In genomic region chr11:73664894-73665293, GRCh38 we compare ENCODE assay signal across 21 cellular contexts. TPM values are rescaled to one million over a fixed set of nuclear protein-coding genes. Genes with fewer than 3 reads are reported as not detected.
A peak's percentile ranks its signal among the peaks of the same experiment; 100 is the strongest.
DNase-seq lines count a peak whose midpoint lies in the region; ATAC-seq and TF ChIP-seq lines count a peak whose summit lies in the region.
"Had no signal": no experiment of that assay in that cellular context is flagged by ENCODE, and none has a peak within 500 bp of the region (broad histone marks: within the 10 kb centered on the region; RNA-seq: fewer than 3 reads in every experiment).

No MANE protein-coding gene starts in this region.

- intact Hi-C loops in right lobe of liver (cut with DNase I) = no loop called here

- ATAC-seq in CD4-positive, CD25-positive, alpha-beta regulatory T cell (ENCODE audit: low read depth in 2 of 2) = no peak
- no peak for ATAC-seq in GM21717 (IDR thresholded peaks at IDR 0.05; ENCODE audit: unreplicated experiment)
- ATAC-seq in right lobe of liver = no peak
- ATAC-seq: GM12878, HepG2 had no signal

- H3K36me3 Mint-ChIP-seq in CD4-positive, CD25-positive, alpha-beta regulatory T cell = peaks cover 12% of the 10 kb centered on the region

- no peaks in the 10 kb centered on the region for H3K9me3 ChIP-seq in CD4-positive, CD25-positive, alpha-beta regulatory T cell (ENCODE audit: control insufficient read depth in 2 of 2, low read length in 2 of 2)
- H3K9me3 ChIP-seq in trophoblast cell (ENCODE audit: insufficient read depth, low read depth, low read length) (peaks cover 1% of the 10 kb centered on the region), right lobe of liver (no peaks in the 10 kb centered on the region)
- H3K9me3 ChIP-seq: Peyer's patch, SJSA1 had no signal

- H3K4me3 ChIP-seq in CD4-positive, CD25-positive, alpha-beta regulatory T cell (ENCODE audit: low read depth, low read length) = no peak overlapping the region
- H3K4me3 ChIP-seq in trophoblast cell (ENCODE audit: low read depth, low read length) (peak overlapping the region; percentile 48), right lobe of liver (no peak overlapping the region)
- H3K4me3 ChIP-seq: GM12878, Peyer's patch, SJSA1 had no signal

- H4K91ac ChIP-seq in trophoblast cell (ENCODE audit: low read depth, low read length) = no peak overlapping the region

- H2AFZ ChIP-seq in trophoblast cell (ENCODE audit: insufficient read depth, low read length, poor library complexity) = no peak overlapping the region

- H3K79me1 ChIP-seq in trophoblast cell (ENCODE audit: low read length) = no peaks in the 10 kb centered on the region

- no peak overlapping the region for H2BK5ac ChIP-seq in trophoblast cell (ENCODE audit: low read depth, low read length, poor library complexity)

- H2AK5ac ChIP-seq in trophoblast cell (ENCODE audit: low read length) = no peak overlapping the region

- no peaks in the 10 kb centered on the region for H3K27me3 Mint-ChIP-seq in CD4-positive, CD25-positive, alpha-beta regulatory T cell

- no peak overlapping the region for H3K4me2 ChIP-seq in trophoblast cell (ENCODE audit: low read length)

- no peak for TF ChIP-seq CTCF in right lobe of liver (IDR thresholded peaks at IDR 0.05)

- H2BK120ac ChIP-seq in trophoblast cell (ENCODE audit: insufficient read depth, low read length, poor library complexity) = no peak overlapping the region

- H3K36me3 ChIP-seq in CD4-positive, CD25-positive, alpha-beta regulatory T cell (ENCODE audit: control insufficient read depth, insufficient read depth, low read length) = no peaks in the 10 kb centered on the region
- H3K36me3 ChIP-seq in trophoblast cell (ENCODE audit: control insufficient read depth in 1 of 2, insufficient read depth in 2 of 2, low read length in 2 of 2) = no peaks in the 10 kb centered on the region
- no peaks in the 10 kb centered on the region for H3K36me3 ChIP-seq in right lobe of liver
- H3K36me3 ChIP-seq: Peyer's patch, SJSA1 had no signal

- peak overlapping the region in 2 of 3 donors; percentile 0 to 83 for H3K27ac Mint-ChIP-seq in CD4-positive, CD25-positive, alpha-beta regulatory T cell

- peaks cover 0 to 33% (median 10%) of the 10 kb centered on the region in 4 donors for H3K4me1 Mint-ChIP-seq in CD4-positive, CD25-positive, alpha-beta regulatory T cell

- H3K9me3 Mint-ChIP-seq in CD4-positive, CD25-positive, alpha-beta regulatory T cell = peaks cover 0 to 2% (median 0%) of the 10 kb centered on the region in 7 donors

- no peak for TF ChIP-seq POLR2A in right lobe of liver (IDR thresholded peaks at IDR 0.05)

- H3K23ac ChIP-seq in trophoblast cell (ENCODE audit: low read length) = no peak overlapping the region

- no peak overlapping the region for H3K18ac ChIP-seq in trophoblast cell (ENCODE audit: low read length)

- H3K27me3 ChIP-seq in CD4-positive, CD25-positive, alpha-beta regulatory T cell (ENCODE audit: control insufficient read depth, insufficient read depth, low read length) = no peaks in the 10 kb centered on the region
- no peaks in the 10 kb centered on the region for H3K27me3 ChIP-seq in trophoblast cell (ENCODE audit: insufficient read depth, low read length)
- H3K27me3 ChIP-seq in right lobe of liver = no peaks in the 10 kb centered on the region
- H3K27me3 ChIP-seq: Peyer's patch, SJSA1 had no signal

- H4K8ac ChIP-seq in trophoblast cell (ENCODE audit: low read depth, low read length) = no peak overlapping the region

- H3K14ac ChIP-seq in trophoblast cell (ENCODE audit: low read length) = no peak overlapping the region

- H3K27ac ChIP-seq in CD4-positive, CD25-positive, alpha-beta regulatory T cell (ENCODE audit: insufficient read depth, low read length, poor library complexity, severe bottlenecking) = no peak overlapping the region
- H3K27ac ChIP-seq in trophoblast cell (ENCODE audit: low read depth, low read length) (no peak overlapping the region), right lobe of liver (no peak overlapping the region)
- H3K27ac ChIP-seq: C4-2B, Peyer's patch, SJSA1 had no signal

- H3K4me1 ChIP-seq in CD4-positive, CD25-positive, alpha-beta regulatory T cell (ENCODE audit: control insufficient read depth, insufficient read depth, low read length, poor library complexity, severe bottlenecking) = peaks cover 9% of the 10 kb centered on the region
- peaks cover 8 to 13% of the 10 kb centered on the region in 2 experiments for H3K4me1 ChIP-seq in trophoblast cell (ENCODE audit: control insufficient read depth in 1 of 2, insufficient read depth in 2 of 2, low read length in 2 of 2)
- H3K4me1 ChIP-seq in right lobe of liver = peaks cover 0 to 10% (median 0%) of the 10 kb centered on the region in 4 donors

- in situ Hi-C loops in Caki2 (cut with HindIII; ENCODE audit: low pct_unique_long_range_greater_than_20kb, low sequenced_read_pairs) = no loop called here

- no peak overlapping the region for H2BK12ac ChIP-seq in trophoblast cell (ENCODE audit: low read length)

- H3K79me2 ChIP-seq in trophoblast cell (ENCODE audit: control insufficient read depth, insufficient read depth, low read length, poor library complexity) = no peaks in the 10 kb centered on the region

- H3K9ac ChIP-seq in trophoblast cell (ENCODE audit: low read length) = no peak overlapping the region

- no peak overlapping the region for H3K4ac ChIP-seq in trophoblast cell (ENCODE audit: low read depth, low read length)

- H3K4me3 Mint-ChIP-seq in CD4-positive, CD25-positive, alpha-beta regulatory T cell = no peak overlapping the region

- H4K12ac ChIP-seq in trophoblast cell (ENCODE audit: low read depth, low read length) = no peak overlapping the region

- no peak for DNase-seq in CD4-positive, CD25-positive, alpha-beta regulatory T cell
- peak; percentile 8 for DNase-seq in Caki2 (ENCODE audit: low read depth)
- peak; percentile 52 for DNase-seq in left kidney (ENCODE audit: low read depth, low spot score)
- no peak for DNase-seq in trophoblast cell
- no peak for DNase-seq in NCI-H748 treated with DMSO at 0.1 percent for 48 hours (lab: John Stamatoyannopoulos, UW)
- no peak for DNase-seq in NCI-H510A (lab: John Stamatoyannopoulos, UW)
- DNase-seq in right lobe of liver = no peak
- DNase-seq: Calu3; KG1; NCI-H1105 treated with DMSO at 0.1 percent for 48 hours; NCI-H1694; NCI-H2081 treated with DMSO at 0.1 percent for 48 hours; NCI-H446 treated with DMSO at 0.1 percent for 48 hours; NK-92 treated with Interleukin-12 subunit alpha and Interleukin-12 subunit beta, amount 100 ng/mL, for 24 hours; Peyer's patch had no signal

RNA-seq across cellular contexts. Expression of gene PLEKHB1, which starts 18.5 kb away (rescaled TPM):
- 21.3 TPM for total RNA-seq in CD4-positive, CD25-positive, alpha-beta regulatory T cell
- 10 to 100 TPM; 48.5 to 88.0 (median 69.8) TPM for polyA plus RNA-seq in CD4-positive, CD25-positive, alpha-beta regulatory T cell
- total RNA-seq in Caki2 (2014; rRNA removed; shearing (Covaris generic); ENCODE audit: low replicate concordance) = not detected in 2 replicates
- 0.12 and 0.34 TPM in 2 replicates for polyA plus RNA-seq in trophoblast cell (2013)
- total RNA-seq in right lobe of liver = 1 to 10 TPM in 3 of 6 experiments, under 1 TPM in 3; 0.42 to 2.1 (median 0.96) TPM
- total RNA-seq: A673, SJSA1 had no signal

Comparison
In these comparisons a context has a peak if more than half of its experiments do, and no peak if none do; other contexts are left out.
1. DNase-seq: peak in Caki2 (single experiment) and left kidney (single experiment); none in CD4-positive, CD25-positive, alpha-beta regulatory T cell (0 of 3), trophoblast cell (0 of 2), NCI-H748 treated with DMSO at 0.1 percent for 48 hours (single experiment), NCI-H510A (single experiment) and right lobe of liver (0 of 3).